23 cellular contexts compared by ENCODE assay signal in genomic region chr11:42498971-42499370, GRCh38.
DNase-seq lines count a peak whose midpoint lies in the region; ATAC-seq, FAIRE-seq and TF ChIP-seq lines count a peak whose summit lies in the region.
"Had no signal": no experiment of that assay in that cellular context is flagged by ENCODE, and none has a peak within 500 bp of the region (broad histone marks: within the 10 kb centered on the region; RNA-seq: fewer than 3 reads in every experiment).

No MANE protein-coding gene starts in this region.

- no peaks in the 10 kb centered on the region for H4K20me1 ChIP-seq in HepG2 (ENCODE audit: insufficient read depth, low read length)
- H4K20me1 ChIP-seq: BLaER1 had no signal

- H3K36me3 ChIP-seq in right lobe of liver (no peaks in the 10 kb centered on the region), HepG2 (replicated peaks in 1 of 2; ENCODE audit: control insufficient read depth in 1 of 2, insufficient read depth in 2 of 2, low read length in 2 of 2) (no peaks in the 10 kb centered on the region)
- H3K36me3 ChIP-seq: BE2C, BLaER1 had no signal

- no peaks in the 10 kb centered on the region for H3K36me3 Mint-ChIP-seq in CD4-positive, alpha-beta T cell (ENCODE audit: low read depth)
- H3K36me3 Mint-ChIP-seq: CD14-positive monocyte; CD4-positive, CD25-positive, alpha-beta regulatory T cell; CD8-positive, alpha-beta T cell had no signal

- 54% methylated on average over 3 of the region's 3 CpGs for whole genome bisulfite sequencing in right lobe of liver (ENCODE audit: insufficient coverage, low coverage, low lambda C conversion rate, missing lambda C conversion rate)
- 3% methylated on average over 3 of the region's 3 CpGs for WGBS in HepG2 (ENCODE audit: low lambda C conversion rate)

- no TSS peak for BruUV-seq in HepG2 (replicated peaks; lab: Mats Ljungman, UMichigan)

- no peak for TF ChIP-seq POLR2A in right lobe of liver (IDR thresholded peaks at IDR 0.05)
- no peak for TF ChIP-seq POLR2A in HepG2 (IDR thresholded peaks at IDR 0.05; ENCODE audit: insufficient read depth in 1 of 2, low read depth in 2 of 2, low read length in 2 of 2)

- H3K79me2 ChIP-seq in HepG2 (ENCODE audit: insufficient read depth, low read length): no peaks in the 10 kb centered on the region

- H3K4me1 ChIP-seq in right lobe of liver: no peaks in the 10 kb centered on the region
- H3K4me1 ChIP-seq in HepG2 (ENCODE audit: insufficient read depth, low read length): no peaks in the 10 kb centered on the region
- H3K4me1 ChIP-seq: A549, BE2C, Caco-2 had no signal

- H3K9ac ChIP-seq in HepG2 (ENCODE audit: insufficient read depth, low read depth, low read length): no peak overlapping the region
- H3K9ac ChIP-seq: BLaER1 had no signal

- no peak overlapping the region for H3K27ac Mint-ChIP-seq in CD4-positive, alpha-beta T cell
- H3K27ac Mint-ChIP-seq: CD14-positive monocyte; CD4-positive, CD25-positive, alpha-beta regulatory T cell; CD8-positive, alpha-beta T cell had no signal

- no peaks in the 10 kb centered on the region for H3K4me1 Mint-ChIP-seq in CD4-positive, alpha-beta T cell (ENCODE audit: low read depth)
- H3K4me1 Mint-ChIP-seq: CD14-positive monocyte had no signal

- no peak overlapping the region for H3K4me3 Mint-ChIP-seq in CD4-positive, alpha-beta T cell
- H3K4me3 Mint-ChIP-seq: CD14-positive monocyte; CD4-positive, CD25-positive, alpha-beta regulatory T cell; CD8-positive, alpha-beta T cell had no signal

- H3K9me3 ChIP-seq in right lobe of liver (no peaks in the 10 kb centered on the region), HepG2 (ENCODE audit: low read length) (peaks cover 38% of the 10 kb centered on the region)
- no peaks in the 10 kb centered on the region for H3K9me3 ChIP-seq in CD4-positive, alpha-beta T cell (ENCODE audit: control insufficient read depth, low read length)
- H3K9me3 ChIP-seq: BE2C, BLaER1, Caco-2 had no signal

- peak; percentile 35 to 84 (median 40) for ATAC-seq in right lobe of liver
- no peak for ATAC-seq in HepG2
- no peak for ATAC-seq in CD4-positive, alpha-beta T cell (ENCODE audit: poor library complexity)
- ATAC-seq: A549; CD8-positive, alpha-beta T cell had no signal

- intact Hi-C loops in right lobe of liver (cut with DNase I) (no loop called here), HepG2 (cut with micrococcal nuclease; ENCODE audit: unreplicated experiment) (no loop called here)
- intact Hi-C loops in CD4-positive, alpha-beta T cell (cut with DNase I, micrococcal nuclease): no loop called here

- POLR2A ChIA-PET in HepG2 (lab: Yijun Ruan, JAX): no interaction called here
- POLR2A ChIA-PET in CD4-positive, alpha-beta T cell (lab: Charles Lee): no interaction called here

- peaks cover 12% of the 10 kb centered on the region for H3K9me3 Mint-ChIP-seq in CD4-positive, alpha-beta T cell

- H3K27me3 Mint-ChIP-seq in CD4-positive, alpha-beta T cell: no peaks in the 10 kb centered on the region
- H3K27me3 Mint-ChIP-seq: CD4-positive, CD25-positive, alpha-beta regulatory T cell had no signal

- H2AFZ ChIP-seq in HepG2 (ENCODE audit: low read length): no peak overlapping the region

- H3K4me3 ChIP-seq in right lobe of liver (no peak overlapping the region), HepG2 (replicated peaks in 1 of 3; ENCODE audit: insufficient read depth in 1 of 3, low read depth in 2 of 3, low read length in 3 of 3) (no peak overlapping the region), fibroblast of pulmonary artery (replicated peaks; ENCODE audit: low read depth, low read length) (no peak overlapping the region)
- H3K4me3 ChIP-seq: A549, BLaER1 had no signal

- no peak overlapping the region for H3K4me2 ChIP-seq in HepG2 (ENCODE audit: low read depth, low read length)
- H3K4me2 ChIP-seq: A549, BLaER1 had no signal

- TF ChIP-seq RAD21 in HepG2 (CRISPR knock-in tag; IDR thresholded peaks at IDR 0.05): no peak

- H3K27me3 ChIP-seq in right lobe of liver: no peaks in the 10 kb centered on the region
- no peaks in the 10 kb centered on the region for H3K27me3 ChIP-seq in HepG2 (ENCODE audit: control insufficient read depth in 1 of 2, insufficient read depth in 2 of 2, low read length in 2 of 2)
- H3K27me3 ChIP-seq in CD4-positive, alpha-beta T cell (ENCODE audit: control insufficient read depth, insufficient read depth, low read length): no peaks in the 10 kb centered on the region
- H3K27me3 ChIP-seq: BE2C, BLaER1 had no signal

- TF ChIP-seq CTCF in right lobe of liver (IDR thresholded peaks at IDR 0.05) (no peak), HepG2 (CRISPR knock-in tag; IDR thresholded peaks at IDR 0.05) (no peak), VCaP (conservative IDR thresholded peaks at IDR 0.05) (no peak), fibroblast of pulmonary artery (IDR thresholded peaks at IDR 0.05; ENCODE audit: low read length, missing control alignments) (no peak)
- TF ChIP-seq CTCF in CD4-positive, alpha-beta T cell (IDR thresholded peaks at IDR 0.05): no peak

- CTCF ChIA-PET in HepG2 (lab: Yijun Ruan, JAX; ENCODE audit: low intra/inter-chr PET ratio, low total read pairs): no interaction called here
- CTCF ChIA-PET in CD4-positive, alpha-beta T cell (lab: Charles Lee): no interaction called here

- FAIRE-seq in HepG2 (lab: Jason Lieb, UNC): no peak
- FAIRE-seq: A549, D721Med, G401.6, GM12891, GM19239 had no signal

- no peak for TF ChIP-seq EP300 in HepG2 (IDR thresholded peaks at IDR 0.05; ENCODE audit: low read depth in 2 of 2, low read length in 2 of 2)
- no peak for TF ChIP-seq EP300 in HepG2 (CRISPR knock-in tag; IDR thresholded peaks at IDR 0.05; ENCODE audit: borderline replicate concordance)

- in situ Hi-C loops in HepG2 (cut with HindIII; ENCODE audit: extremely low pct_ligation_motif_present, low pct_unique_long_range_greater_than_20kb): no loop called here

- H3K27ac ChIP-seq in right lobe of liver: no peak overlapping the region
- H3K27ac ChIP-seq in HepG2 (ENCODE audit: extremely low read length, insufficient read depth, low read length): no peak overlapping the region
- peak overlapping the region; percentile 61 for H3K27ac ChIP-seq in VCaP
- no peak overlapping the region for H3K27ac ChIP-seq in caudate nucleus (ENCODE audit: low read depth, low read length)
- H3K27ac ChIP-seq in CD4-positive, alpha-beta T cell (ENCODE audit: low read depth, low read length): no peak overlapping the region
- H3K27ac ChIP-seq: 22Rv1, A549, BLaER1 had no signal

- DNase-seq in right lobe of liver (no peak), HepG2 (ENCODE audit: low spot score) (no peak), fibroblast of pulmonary artery (ENCODE audit: low read depth) (peak; percentile 16), caudate nucleus (lab: John Stamatoyannopoulos, UW) (no peak)
- DNase-seq in CD4-positive, alpha-beta T cell: no peak
- DNase-seq: ACHN; BE2C; C1 segment of cervical spinal cord; Caco-2; Calu3; CD4-positive, CD25-positive, alpha-beta regulatory T cell; CD8-positive, alpha-beta T cell; DMS79 treated with DMSO at 0.1 percent for 48 hours; GF-D8 had no signal

TF ChIP-seq in HepG2, 621 proteins besides CTCF, POLR2A, EP300 and RAD21:
- TF ChIP-seq ZMAT3 (CRISPR knock-in tag; conservative IDR thresholded peaks at IDR 0.05): no peak

Comparison
In these comparisons a context has a peak if more than half of its experiments do, and no peak if none do; other contexts are left out.
1. ATAC-seq: peak in right lobe of liver (4 of 4); none in HepG2 (single experiment) and CD4-positive, alpha-beta T cell (single experiment).